11 cellular contexts compared by ENCODE assay signal in the genomic region with DNA sequence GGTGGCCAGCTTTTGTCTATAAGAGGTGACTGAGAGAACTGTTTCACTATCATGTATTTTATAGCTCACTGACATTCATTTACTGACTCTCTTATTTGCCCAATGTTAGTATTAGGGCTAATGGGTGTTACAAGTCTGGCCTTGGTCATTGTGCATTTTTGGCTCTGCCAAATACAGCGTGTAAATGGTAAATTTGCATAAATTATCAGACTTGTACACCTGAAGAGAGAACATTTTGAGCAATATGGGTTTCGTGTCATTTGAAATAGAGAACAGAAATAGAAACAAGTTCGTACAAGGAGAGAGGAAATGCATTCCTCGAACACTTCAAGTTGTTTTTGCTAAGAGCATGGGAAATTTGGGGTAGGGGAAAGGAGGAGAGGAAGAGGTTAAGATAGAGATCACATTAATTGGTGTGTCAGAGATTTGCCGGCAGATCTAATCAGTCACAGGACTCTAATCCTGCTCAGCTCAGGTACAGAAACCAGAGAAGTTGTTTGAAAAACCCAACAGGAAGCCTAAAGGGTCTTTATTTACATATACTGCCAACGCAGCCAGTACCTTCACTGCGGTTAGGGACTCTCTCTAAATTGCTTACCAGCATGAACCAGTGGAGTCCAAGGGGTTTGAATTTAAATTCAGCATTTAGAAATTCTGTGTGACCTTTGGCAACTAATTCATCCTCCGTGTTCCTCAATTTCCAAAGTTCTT.
A peak's percentile ranks its signal among the peaks of the same experiment; 100 is the strongest.
DNase-seq lines count a peak whose midpoint lies in the region; ATAC-seq, FAIRE-seq and TF ChIP-seq lines count a peak whose summit lies in the region.
"Had no signal": no experiment of that assay in that cellular context is flagged by ENCODE, and none has a peak within 500 bp of the region (broad histone marks: within the 10 kb centered on the region; RNA-seq: fewer than 3 reads in every experiment).

No MANE protein-coding gene starts in this region.

- peaks cover 74% of the 10 kb centered on the region for H3K27me3 Mint-ChIP-seq in WTC11 (ENCODE audit: low read depth)
- no peaks in the 10 kb centered on the region for H3K27me3 Mint-ChIP-seq in activated T-cell treated with anti-CD3 and anti-CD28 coated beads, Interleukin-2, amount 50 U/mL, for 72 hours (ENCODE audit: low read depth)
- H3K27me3 Mint-ChIP-seq: CD4-positive, CD25-positive, alpha-beta regulatory T cell had no signal

- DNase-seq in GM12892 (ENCODE audit: insufficient read length): no peak
- DNase-seq in GM20000 (ENCODE audit: low spot score): peak; percentile 9
- no peak for DNase-seq in WTC11 (ENCODE audit: low spot score)
- no peak for DNase-seq in sigmoid colon
- no peak for DNase-seq in activated T-cell treated with anti-CD3 and anti-CD28 coated beads, Interleukin-2, amount 50 U/mL, for 72 hours
- no peak for DNase-seq in HTR-8/SVneo (ENCODE audit: insufficient read length, low spot score)
- no peak for DNase-seq in activated CD4-positive, alpha-beta T cell treated with anti-CD3 and anti-CD28 coated beads, Interleukin-2, amount 50 U/mL, for 1 hour
- DNase-seq: CD4-positive, CD25-positive, alpha-beta regulatory T cell; mesenchymal stem cell had no signal

- intact Hi-C loops in sigmoid colon (cut with DNase I): no loop called here

- no peaks in the 10 kb centered on the region for H3K36me3 ChIP-seq in sigmoid colon

- CTCF ChIA-PET in WTC11 (lab: Charles Lee): no interaction called here

- WGBS in sigmoid colon, 2 donors: 38 to 74% methylated on average over 8 of the region's 8 CpGs

- H3K27ac ChIP-seq in sigmoid colon: no peak overlapping the region

- POLR2A ChIA-PET in WTC11 (lab: Charles Lee): no interaction called here

- TF ChIP-seq CTCF in GM20000 (IDR thresholded peaks at IDR 0.05; ENCODE audit: extremely low read depth, missing control alignments) (no peak), WTC11 (IDR thresholded peaks at IDR 0.05) (no peak), sigmoid colon (IDR thresholded peaks at IDR 0.05) (no peak)

- 0 out of 2 replicates have a peak, but pooled peaks cover 2% of the 10 kb centered on the region for H3K36me3 Mint-ChIP-seq in WTC11
- H3K36me3 Mint-ChIP-seq in activated T-cell treated with anti-CD3 and anti-CD28 coated beads, Interleukin-2, amount 50 U/mL, for 72 hours (ENCODE audit: insufficient read depth in 2 of 2): no peaks in the 10 kb centered on the region
- H3K36me3 Mint-ChIP-seq: CD4-positive, CD25-positive, alpha-beta regulatory T cell had no signal

- TF ChIP-seq POLR2A in GM12892 (IDR thresholded peaks at IDR 0.05; ENCODE audit: low read depth, low read length) (no peak), sigmoid colon (IDR thresholded peaks at IDR 0.05) (no peak)

- H3K27ac Mint-ChIP-seq in WTC11: no peak overlapping the region
- H3K27ac Mint-ChIP-seq in activated T-cell treated with anti-CD3 and anti-CD28 coated beads, Interleukin-2, amount 50 U/mL, for 72 hours: no peak overlapping the region
- H3K27ac Mint-ChIP-seq: CD4-positive, CD25-positive, alpha-beta regulatory T cell had no signal

- ATAC-seq in HG03066 (IDR thresholded peaks at IDR 0.05; ENCODE audit: low read depth, unreplicated experiment) (peak; percentile 86), WTC11 (peak; percentile 61)
- ATAC-seq in activated T-cell treated with anti-CD3 and anti-CD28 coated beads, Interleukin-2, amount 50 U/mL, for 72 hours (replicated peaks in 1 of 2): no peak

- peaks cover 44% of the 10 kb centered on the region for H3K4me1 Mint-ChIP-seq in WTC11
- peaks cover 5% of the 10 kb centered on the region for H3K4me1 Mint-ChIP-seq in activated T-cell treated with anti-CD3 and anti-CD28 coated beads, Interleukin-2, amount 50 U/mL, for 72 hours (ENCODE audit: low read depth)

- no peaks in the 10 kb centered on the region for H3K9me3 ChIP-seq in sigmoid colon

- H3K4me3 ChIP-seq in sigmoid colon: no peak overlapping the region

- peaks cover 6% of the 10 kb centered on the region; the same call in 1 of the 2 replicates for H3K9me3 Mint-ChIP-seq in WTC11
- peaks cover 0 to 3% of the 10 kb centered on the region in 2 donors for H3K9me3 Mint-ChIP-seq in activated T-cell treated with anti-CD3 and anti-CD28 coated beads, Interleukin-2, amount 50 U/mL, for 72 hours

- H3K27me3 ChIP-seq in sigmoid colon: no peaks in the 10 kb centered on the region

- H3K4me3 Mint-ChIP-seq in WTC11: peak overlapping the region; percentile 47
- H3K4me3 Mint-ChIP-seq in activated T-cell treated with anti-CD3 and anti-CD28 coated beads, Interleukin-2, amount 50 U/mL, for 72 hours: no peak overlapping the region
- H3K4me3 Mint-ChIP-seq: CD4-positive, CD25-positive, alpha-beta regulatory T cell had no signal

- H3K4me1 ChIP-seq in sigmoid colon: no peaks in the 10 kb centered on the region

- no peak for TF ChIP-seq EP300 in sigmoid colon (IDR thresholded peaks at IDR 0.05)

- FAIRE-seq in GM12892 (lab: Jason Lieb, UNC) (peak; percentile 58), HTR-8/SVneo (lab: Jason Lieb, UNC) (no peak)
- FAIRE-seq: RCC 7860 had no signal

TF ChIP-seq in WTC11, 78 proteins besides CTCF, POLR2A, EP300 and RAD21:
- no peak for TF ChIP-seq ZNF219 (CRISPR knock-in tag; IDR thresholded peaks at IDR 0.05; ENCODE audit: borderline replicate concordance)
- peak; percentile 50; the same call in 1 of the 2 replicates for TF ChIP-seq FOXK1 (CRISPR knock-in tag; IDR thresholded peaks at IDR 0.05)
TF ChIP-seq in WTC11: peak in this region for 1.

Comparison
In these comparisons a context has a peak if more than half of its experiments do, and no peak if none do; other contexts are left out.
1. ATAC-seq: peak in HG03066 (single experiment) and WTC11 (single experiment); none in activated T-cell treated with anti-CD3 and anti-CD28 coated beads, Interleukin-2, amount 50 U/mL, for 72 hours (0 of 2).